9 cellular contexts compared by ENCODE assay signal in the genomic region with DNA sequence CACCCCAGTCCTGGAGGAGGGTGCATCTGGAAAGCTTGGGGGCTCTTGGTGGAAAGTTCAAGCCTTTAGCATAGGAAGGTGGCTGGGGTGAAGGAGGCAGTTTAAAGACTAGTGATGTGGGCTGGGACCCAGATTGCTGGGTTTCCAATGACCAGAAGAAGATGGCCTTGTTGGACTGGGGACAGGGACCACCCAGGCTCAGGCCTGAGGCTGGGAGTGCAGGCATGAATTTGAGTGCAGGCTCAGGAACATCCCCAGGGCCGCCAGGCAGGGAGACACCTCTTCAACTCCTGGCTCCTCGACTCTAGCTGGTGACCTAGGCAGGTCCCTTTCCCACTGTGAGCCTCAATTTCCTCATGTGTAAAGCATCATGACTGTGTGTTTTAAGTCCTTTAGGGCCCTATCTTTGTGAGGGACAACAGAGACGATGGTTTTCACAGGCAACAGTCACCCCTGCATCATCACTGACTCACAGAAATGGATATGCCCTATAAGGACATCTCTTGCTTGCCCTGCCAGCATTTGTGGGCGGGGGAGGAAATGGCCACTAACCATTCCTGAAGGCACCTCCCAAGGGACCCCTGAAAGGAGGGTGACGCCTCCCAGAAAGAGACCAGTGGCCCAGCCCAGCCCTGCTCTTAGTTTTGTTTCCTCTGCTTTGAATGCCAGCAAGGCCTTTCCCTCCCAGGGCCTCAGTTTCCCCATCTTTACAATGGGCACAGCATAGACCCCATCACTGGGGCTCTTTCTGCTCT. TPM values are rescaled to one million over a fixed set of nuclear protein-coding genes. Genes with fewer than 3 reads are reported as not detected.
DNase-seq lines count a peak whose midpoint lies in the region; ATAC-seq and TF ChIP-seq lines count a peak whose summit lies in the region.
"Had no signal": no experiment of that assay in that cellular context is flagged by ENCODE, and none has a peak within 500 bp of the region (broad histone marks: within the 10 kb centered on the region; RNA-seq: fewer than 3 reads in every experiment).

No MANE protein-coding gene starts in this region.

- TF ChIP-seq CTCF in AG04449 (IDR thresholded peaks at IDR 0.05; ENCODE audit: insufficient read depth, low read length, missing control alignments) (no peak), NB4 (IDR thresholded peaks at IDR 0.05; ENCODE audit: low read depth, low read length) (no peak)

- POLR2A ChIA-PET in AG04449 (lab: Yijun Ruan, JAX), result interaction anchor here (0.7 to 1.2 kb wide), 2 partner anchors 12 to 53 kb away, joined by 4 to 5 read pairs; a partner anchor contains a TSS

- CTCF ChIA-PET in AG04449 (lab: Yijun Ruan, JAX), result interaction anchor here (0.9 kb wide), 1 partner anchor 13 kb away, joined by 4 read pairs; no protein-coding TSS in a partner anchor

- peak; percentile 72 for DNase-seq in AG04449 (ENCODE audit: low read depth, low spot score)
- DNase-seq in NB4 (ENCODE audit: low read depth), result peak; percentile 98
- peak; percentile 65 for DNase-seq in astrocyte of the hippocampus (ENCODE audit: low read depth, low spot score)
- peak; percentile 63 to 88 for DNase-seq in lung microvascular endothelial cell (ENCODE audit: low read depth in 2 of 2)
- DNase-seq in ecto neural progenitor cell (ENCODE audit: low spot score), result no peak
- no peak for DNase-seq in OCI-M2 (lab: John Stamatoyannopoulos, UW; ENCODE audit: unreplicated experiment)
- DNase-seq in head of caudate nucleus, result no peak

- no peak overlapping the region for H3K4me3 ChIP-seq in AG04449 (ENCODE audit: low read depth, low read length)
- H3K4me3 ChIP-seq in NB4 (ENCODE audit: low read depth, low read length), result no peak overlapping the region

- intact Hi-C loops in head of caudate nucleus (cut with DNase I), result no loop called here

- TF ChIP-seq POLR2A in NB4 (IDR thresholded peaks at IDR 0.05; ENCODE audit: extremely low read depth, insufficient read length), result peak; percentile 10

- peak; percentile 60 for ATAC-seq in GM19463 (IDR thresholded peaks at IDR 0.05; ENCODE audit: unreplicated experiment)

RNA-seq across cellular contexts. Expression of a gene that starts 11.1 kb away (rescaled TPM):
- 7.3 and 14.2 TPM in 2 replicates for total RNA-seq in lung microvascular endothelial cell

RNA-seq across cellular contexts. Expression of a gene that starts 38.7 kb away (rescaled TPM):
- total RNA-seq in lung microvascular endothelial cell, result 3.0 and 10.5 TPM in 2 replicates
- total RNA-seq: epithelial cell of proximal tubule had no signal

Comparison
In these comparisons a context has a peak if more than half of its experiments do, and no peak if none do; other contexts are left out.
1. DNase-seq: peak in AG04449 (single experiment), NB4 (single experiment), astrocyte of the hippocampus (single experiment) and lung microvascular endothelial cell (2 of 2); none in ecto neural progenitor cell (single experiment), OCI-M2 (single experiment) and head of caudate nucleus (0 of 42).